In the genomic region with DNA sequence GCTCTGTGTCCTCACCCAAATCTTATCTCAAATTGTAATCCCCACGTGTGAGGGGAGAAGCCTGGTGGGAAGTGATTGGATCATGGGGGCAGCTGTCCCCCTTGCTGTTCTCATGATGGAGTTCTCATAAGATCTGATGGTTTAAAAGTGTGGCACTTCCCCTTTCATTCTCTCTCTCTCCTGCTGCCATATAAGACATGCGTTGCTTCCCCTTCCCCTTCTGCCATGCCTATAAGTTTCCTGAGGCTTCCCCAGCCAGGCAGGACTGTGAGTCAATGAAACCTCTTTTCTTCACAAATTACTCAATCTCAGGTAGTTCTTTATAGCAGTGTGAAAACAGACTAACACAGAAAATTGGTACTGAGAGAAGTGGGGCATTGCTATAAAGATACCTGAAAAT, we compare ENCODE assay signal across 29 cellular contexts.
"Had no signal": no experiment of that assay in that cellular context is flagged by ENCODE, and none has a peak within 500 bp of the region (broad histone marks: within the 10 kb centered on the region; RNA-seq: fewer than 3 reads in every experiment).

No MANE protein-coding gene starts in this region.

- H3K4me3 Mint-ChIP-seq: activated CD4-positive, alpha-beta memory T cell treated with anti-CD3 and anti-CD28 coated beads, Interleukin-2, amount 10 ng/mL, durations not matched to agents 7 days and 5 days; activated CD4-positive, alpha-beta T cell treated with anti-CD3 and anti-CD28 coated beads for 36 hours; activated naive CD4-positive, alpha-beta T cell treated with anti-CD3 and anti-CD28 coated beads, Interleukin-2, amount 10 ng/mL, durations not matched to agents 7 days and 5 days; activated naive CD8-positive, alpha-beta T cell treated with anti-CD3 and anti-CD28 coated beads for 36 hours; T-cell had no signal

- H3K27ac Mint-ChIP-seq: activated CD4-positive, alpha-beta memory T cell treated with anti-CD3 and anti-CD28 coated beads, Interleukin-2, amount 10 ng/mL, durations not matched to agents 7 days and 5 days; activated CD4-positive, alpha-beta T cell treated with anti-CD3 and anti-CD28 coated beads for 36 hours; activated naive CD4-positive, alpha-beta T cell treated with anti-CD3 and anti-CD28 coated beads, Interleukin-2, amount 10 ng/mL, durations not matched to agents 7 days and 5 days; activated naive CD8-positive, alpha-beta T cell treated with anti-CD3 and anti-CD28 coated beads for 36 hours; activated T-helper 2 cell treated with anti-CD3 and anti-CD28 coated beads, Interferon-gamma antibody, Interleukin-2, Interleukin-4, amounts not matched to agents 10 μg/mL and 5 μg/mL and 100 μg/mL, durations not matched to agents 14 hours and 24 hours and 36 hours; T-cell had no signal

- H3K9me3 Mint-ChIP-seq: activated CD4-positive, alpha-beta memory T cell treated with anti-CD3 and anti-CD28 coated beads, Interleukin-2, amount 10 ng/mL, durations not matched to agents 7 days and 5 days; activated naive CD4-positive, alpha-beta T cell treated with anti-CD3 and anti-CD28 coated beads, Interleukin-2, amount 10 ng/mL, durations not matched to agents 7 days and 5 days; activated naive CD8-positive, alpha-beta T cell treated with anti-CD3 and anti-CD28 coated beads for 36 hours; activated T-helper 2 cell treated with anti-CD3 and anti-CD28 coated beads, Interferon-gamma antibody, Interleukin-2, Interleukin-4, amounts not matched to agents 10 μg/mL and 5 μg/mL and 100 μg/mL, durations not matched to agents 14 hours and 24 hours and 36 hours; T-cell had no signal

- H3K4me1 Mint-ChIP-seq: activated CD4-positive, alpha-beta memory T cell treated with anti-CD3 and anti-CD28 coated beads, Interleukin-2, amount 10 ng/mL, durations not matched to agents 7 days and 5 days; activated CD4-positive, alpha-beta T cell treated with anti-CD3 and anti-CD28 coated beads for 36 hours; activated naive CD4-positive, alpha-beta T cell treated with anti-CD3 and anti-CD28 coated beads, Interleukin-2, amount 10 ng/mL, durations not matched to agents 7 days and 5 days; activated naive CD8-positive, alpha-beta T cell treated with anti-CD3 and anti-CD28 coated beads for 36 hours; T-cell had no signal

- H3K36me3 Mint-ChIP-seq: activated naive CD4-positive, alpha-beta T cell treated with anti-CD3 and anti-CD28 coated beads, Interleukin-2, amount 10 ng/mL, durations not matched to agents 7 days and 5 days; activated naive CD8-positive, alpha-beta T cell treated with anti-CD3 and anti-CD28 coated beads for 36 hours; T-cell had no signal

- DNase-seq: activated CD4-positive, alpha-beta memory T cell treated with anti-CD3 and anti-CD28 coated beads, Interleukin-2, amount 10 ng/mL, durations not matched to agents 7 days and 5 days; activated CD4-positive, alpha-beta T cell treated with anti-CD3 and anti-CD28 coated beads for 36 hours; activated CD4-positive, alpha-beta T cell treated with anti-CD3 and anti-CD28 coated beads, Interleukin-2, amount 50 U/mL, for 1 hour; activated gamma-delta T cell treated with Interleukin-2 at 50 U/mL for 16 hours; activated naive CD4-positive, alpha-beta T cell treated with anti-CD3 and anti-CD28 coated beads, Interleukin-2, amount 10 ng/mL, durations not matched to agents 7 days and 5 days; activated naive CD8-positive, alpha-beta T cell treated with anti-CD3 and anti-CD28 coated beads for 36 hours; activated T-cell treated with anti-CD3 and anti-CD28 coated beads for 4 hours; activated T-cell treated with anti-CD3 and anti-CD28 coated beads, Interleukin-2, amount 50 U/mL, for 48 hours; brain microvascular endothelial cell; IMR-90; KG1; NCI-H1092; NCI-H1417; NCI-H1694; NCI-H2029; NCI-H2107; NCI-H2171 treated with DMSO at 0.1 percent for 48 hours; NCI-H345; NCI-H510A; NCI-H526 treated with DMSO at 0.1 percent for 48 hours; NCI-H82; PC-3; SHP77 treated with DMSO at 0.1 percent for 48 hours; SK-N-SH; T-cell; T-helper 2 cell; T1000; WERI-Rb-1 had no signal

- ATAC-seq: activated CD4-positive, alpha-beta T cell treated with anti-CD3 and anti-CD28 coated beads for 36 hours; PC-3; T-cell had no signal

- H3K27me3 Mint-ChIP-seq: activated CD4-positive, alpha-beta T cell treated with anti-CD3 and anti-CD28 coated beads for 36 hours; activated naive CD8-positive, alpha-beta T cell treated with anti-CD3 and anti-CD28 coated beads for 36 hours; T-cell had no signal
